16 cellular contexts compared by ENCODE assay signal in genomic region chr4:61740950-61741638, GRCh38.
DNase-seq lines count a peak whose midpoint lies in the region; ATAC-seq and TF ChIP-seq lines count a peak whose summit lies in the region.
"Had no signal": no experiment of that assay in that cellular context is flagged by ENCODE, and none has a peak within 500 bp of the region (broad histone marks: within the 10 kb centered on the region; RNA-seq: fewer than 3 reads in every experiment).

No MANE protein-coding gene starts in this region.

- H3K36me3 Mint-ChIP-seq in MCF 10A (ENCODE audit: insufficient read depth, unreplicated experiment), result no peaks in the 10 kb centered on the region

- CTCF ChIA-PET in MCF 10A (lab: Yijun Ruan, JAX), result interaction anchor here (0.7 to 1.6 kb wide), 4 partner anchors 19 to 226 kb away, joined by 3 to 4 read pairs (median 4); no protein-coding TSS in a partner anchor

- no peaks in the 10 kb centered on the region for H3K4me1 Mint-ChIP-seq in MCF 10A (ENCODE audit: insufficient read depth, unreplicated experiment)
- H3K4me1 Mint-ChIP-seq: activated B cell treated with CpG ODN at 0.5 μM for 24 hours had no signal

- H3K4me3 ChIP-seq in cardiac fibroblast (replicated peaks in 1 of 2; ENCODE audit: low read depth in 2 of 2, low read length in 2 of 2), result no peak overlapping the region
- H3K4me3 ChIP-seq: ascending aorta, vagina had no signal

- no peak overlapping the region for H3K4me3 Mint-ChIP-seq in MCF 10A (ENCODE audit: unreplicated experiment)
- H3K4me3 Mint-ChIP-seq: activated B cell treated with CpG ODN at 0.5 μM for 24 hours, HFFc6 had no signal

- no TSS peak for BruUV-seq in MCF 10A (replicated peaks; lab: Mats Ljungman, UMichigan)

- no peak overlapping the region for H3K27ac Mint-ChIP-seq in MCF 10A (ENCODE audit: low read depth, unreplicated experiment)
- H3K27ac Mint-ChIP-seq: activated B cell treated with CpG ODN at 0.5 μM for 24 hours, HFFc6 had no signal

- intact Hi-C loops in Right ventricle myocardium superior (cut with DNase I), result no loop called here
- intact Hi-C loops in cardiac septum (cut with DNase I), result loop anchor here (10.0 kb wide), 1 partner anchor 196 kb away; no protein-coding TSS in a partner anchor
- intact Hi-C loops in MCF 10A (cut with micrococcal nuclease), result loop anchor here (5.0 kb wide), 1 partner anchor 901 kb away; no protein-coding TSS in a partner anchor

- TF ChIP-seq CTCF in cardiac fibroblast (IDR thresholded peaks at IDR 0.05; ENCODE audit: low read depth, low read length) (peak; percentile 28), MCF 10A (IDR thresholded peaks at IDR 0.05; ENCODE audit: unreplicated experiment) (no peak)

- no peaks in the 10 kb centered on the region for H3K9me3 Mint-ChIP-seq in MCF 10A (ENCODE audit: unreplicated experiment)

- POLR2A ChIA-PET in MCF 10A (lab: Yijun Ruan, JAX), result interaction anchor here (0.6 kb wide), 1 partner anchor 903 kb away, joined by 3 read pairs; no protein-coding TSS in a partner anchor

- peak; percentile 99 for ATAC-seq in Right ventricle myocardium superior (ENCODE audit: poor library complexity)
- ATAC-seq in HG03095 (IDR thresholded peaks at IDR 0.05; ENCODE audit: unreplicated experiment), result no peak
- ATAC-seq in GM19023 (IDR thresholded peaks at IDR 0.05; ENCODE audit: unreplicated experiment), result no peak

- DNase-seq in Right ventricle myocardium superior (no peak), cardiac septum (ENCODE audit: low spot score) (no peak), cardiac fibroblast (ENCODE audit: low read depth in 2 of 2) (peak; percentile 33 to 44), medulla oblongata (ENCODE audit: extremely low spot score) (peak; percentile 48), MCF 10A (ENCODE audit: unreplicated experiment) (no peak), NCI-H510A (lab: John Stamatoyannopoulos, UW) (no peak)
- DNase-seq: activated B cell treated with CpG ODN at 0.5 μM for 24 hours, activated T-cell treated with anti-CD3 and anti-CD28 coated beads for 4 hours, DMS79 treated with DMSO at 0.1 percent for 48 hours, HFFc6, IMR-90, NCI-H2081 treated with DMSO at 0.1 percent for 48 hours had no signal

- no peaks in the 10 kb centered on the region for H3K27me3 Mint-ChIP-seq in MCF 10A (ENCODE audit: insufficient read depth, unreplicated experiment)
- H3K27me3 Mint-ChIP-seq: activated B cell treated with CpG ODN at 0.5 μM for 24 hours had no signal

Comparison
In these comparisons a context has a peak if more than half of its experiments do, and no peak if none do; other contexts are left out.
1. DNase-seq: peak in cardiac fibroblast (2 of 2) and medulla oblongata (single experiment); none in Right ventricle myocardium superior (single experiment), cardiac septum (single experiment), MCF 10A (single experiment) and NCI-H510A (single experiment).